In genomic region chr9:447230-448025, GRCh38 we compare ENCODE assay signal across 8 cellular contexts. TPM values are rescaled to one million over a fixed set of nuclear protein-coding genes. Genes with fewer than 3 reads are reported as not detected.
DNase-seq lines count a peak whose midpoint lies in the region; ATAC-seq and TF ChIP-seq lines count a peak whose summit lies in the region.

No MANE protein-coding gene starts in this region.

- H3K9me2 ChIP-seq in Loucy (replicated peaks; ENCODE audit: low read depth, low read length), result no peaks in the 10 kb centered on the region

- no peaks in the 10 kb centered on the region for H3K79me2 ChIP-seq in Loucy (ENCODE audit: insufficient read depth, low read length)

- POLR2A ChIA-PET in A673 (lab: Charles Lee; ENCODE audit: low non-redundant PET), result no interaction called here

- H3K4me1 ChIP-seq in Loucy (ENCODE audit: insufficient read depth, low read length, poor library complexity, severe bottlenecking) (peaks cover 4% of the 10 kb centered on the region), mucosa of descending colon (ENCODE audit: low read depth) (no peaks in the 10 kb centered on the region), SJCRH30 (0 out of 2 replicates have a peak, but pooled peaks cover 2% of the 10 kb centered on the region), A673 (ENCODE audit: insufficient read depth, low read length, poor library complexity, severe bottlenecking) (no peaks in the 10 kb centered on the region)

- TF ChIP-seq CTCF in Loucy (conservative IDR thresholded peaks at IDR 0.05; ENCODE audit: low read length), result no peak
- no peak for TF ChIP-seq CTCF in mucosa of descending colon (IDR thresholded peaks at IDR 0.05)
- TF ChIP-seq CTCF in A673 (conservative IDR thresholded peaks at IDR 0.05; ENCODE audit: low read depth, low read length), result no peak

- H3K36me3 ChIP-seq in Loucy (ENCODE audit: insufficient read depth, low read length), result peaks cover 72% of the 10 kb centered on the region
- H3K36me3 ChIP-seq in mucosa of descending colon (ENCODE audit: low read depth), result no peaks in the 10 kb centered on the region
- H3K36me3 ChIP-seq in SJCRH30, result no peaks in the 10 kb centered on the region
- H3K36me3 ChIP-seq in A673 (ENCODE audit: insufficient read depth, low read length, poor library complexity, severe bottlenecking), result no peaks in the 10 kb centered on the region

- no peak overlapping the region for H3K4me3 Mint-ChIP-seq in activated T-cell treated with anti-CD3 and anti-CD28 coated beads, Interleukin-2, amount 50 U/mL, for 4 hours

- peak; percentile 99 for ATAC-seq in activated T-cell treated with anti-CD3 and anti-CD28 coated beads, Interleukin-2, amount 50 U/mL, for 4 hours
- peak; percentile 99 for ATAC-seq in mucosa of descending colon
- no peak for ATAC-seq in GM21390 (IDR thresholded peaks at IDR 0.05; ENCODE audit: unreplicated experiment)

- no peak overlapping the region for H3K27ac ChIP-seq in SJCRH30
- H3K27ac ChIP-seq in A673 (ENCODE audit: low read depth, low read length, poor library complexity, severe bottlenecking), result no peak overlapping the region

- H3K9me3 Mint-ChIP-seq in activated T-cell treated with anti-CD3 and anti-CD28 coated beads, Interleukin-2, amount 50 U/mL, for 4 hours, result no peaks in the 10 kb centered on the region

- no peaks in the 10 kb centered on the region for H3K27me3 Mint-ChIP-seq in activated T-cell treated with anti-CD3 and anti-CD28 coated beads, Interleukin-2, amount 50 U/mL, for 4 hours (ENCODE audit: low read depth)

- H3K9me3 ChIP-seq in Loucy (ENCODE audit: insufficient read depth, low read depth, low read length) (no peaks in the 10 kb centered on the region), mucosa of descending colon (no peaks in the 10 kb centered on the region), SJCRH30 (replicated peaks) (no peaks in the 10 kb centered on the region), A673 (ENCODE audit: low read depth, low read length, poor library complexity, severe bottlenecking) (no peaks in the 10 kb centered on the region)

- CTCF ChIA-PET in A673 (lab: Charles Lee), result no interaction called here

- no peak overlapping the region for H2AFZ ChIP-seq in Loucy (ENCODE audit: low read length)

- BruUV-seq in A673 (replicated peaks; lab: Mats Ljungman, UMichigan), result no TSS peak

- H3K27me3 ChIP-seq in Loucy (ENCODE audit: insufficient read depth, low read length, poor library complexity, severe bottlenecking) (no peaks in the 10 kb centered on the region), SJCRH30 (no peaks in the 10 kb centered on the region), A673 (replicated peaks; ENCODE audit: insufficient read depth, low read depth, low read length, poor library complexity) (peaks cover 12% of the 10 kb centered on the region)

- H3K4me1 Mint-ChIP-seq in activated T-cell treated with anti-CD3 and anti-CD28 coated beads, Interleukin-2, amount 50 U/mL, for 4 hours (ENCODE audit: low read depth), result peaks cover 21% of the 10 kb centered on the region

- peaks cover 51% of the 10 kb centered on the region for H3K36me3 Mint-ChIP-seq in activated T-cell treated with anti-CD3 and anti-CD28 coated beads, Interleukin-2, amount 50 U/mL, for 4 hours (ENCODE audit: insufficient read depth)

- intact Hi-C loops in mucosa of descending colon (cut with DNase I, micrococcal nuclease) (no loop called here), A673 (cut with micrococcal nuclease; ENCODE audit: unreplicated experiment) (no loop called here)

- H3F3A ChIP-seq in Loucy (ENCODE audit: low read depth), result no peaks in the 10 kb centered on the region

- no peak overlapping the region for H3K4me3 ChIP-seq in Loucy (ENCODE audit: low read length, poor library complexity, severe bottlenecking)
- H3K4me3 ChIP-seq in mucosa of descending colon, result no peak overlapping the region
- H3K4me3 ChIP-seq in SJCRH30, result no peak overlapping the region
- no peak overlapping the region for H3K4me3 ChIP-seq in A673 (ENCODE audit: low read depth, low read length, poor library complexity, severe bottlenecking)

- no peak overlapping the region for H3K9ac ChIP-seq in Loucy (ENCODE audit: low read depth, low read length, poor library complexity, severe bottlenecking)

- H4K20me1 ChIP-seq in Loucy (ENCODE audit: insufficient read depth, low read length, poor library complexity, severe bottlenecking), result no peaks in the 10 kb centered on the region

- DNase-seq in Daoy (ENCODE audit: low read depth) (peak; percentile 91), mucosa of descending colon (peak in 1 of 3 donors; percentile 34), mucosa of gallbladder (ENCODE audit: low spot score) (no peak), SJCRH30 (no peak), A673 (ENCODE audit: low spot score) (no peak)
- peak; percentile 57 for DNase-seq in activated T-cell treated with anti-CD3 and anti-CD28 coated beads, Interleukin-2, amount 50 U/mL, for 4 hours

- H3K4me2 ChIP-seq in Loucy (ENCODE audit: low read depth, low read length, poor library complexity, severe bottlenecking), result peak overlapping the region; percentile 7

RNA-seq across cellular contexts. Expression of gene KANK1, which starts 57.1 kb away (rescaled TPM):
- total RNA-seq in Daoy (2014; rRNA removed; shearing (Covaris generic)), result 33.4 and 35.7 TPM in 2 replicates
- total RNA-seq in activated T-cell treated with anti-CD3 and anti-CD28 coated beads, Interleukin-2, amount 50 U/mL, for 4 hours, result 1 to 10 TPM in 2 of 3 donors, under 1 TPM in 1; 0.87 to 9.3 (median 3.6) TPM
- total RNA-seq in mucosa of descending colon (10 to 100 TPM; 23.1 to 65.3 (median 26.5) TPM), mucosa of gallbladder (80.6 TPM), A673 (2021) (4.0 and 4.9 TPM in 2 replicates)
- 12.0 and 13.1 TPM in 2 replicates for total RNA-seq in SJCRH30 (2014; rRNA removed; shearing (Covaris generic))

Comparison
In these comparisons a context has a peak if more than half of its experiments do, and no peak if none do; other contexts are left out.
1. DNase-seq: peak in Daoy (single experiment) and activated T-cell treated with anti-CD3 and anti-CD28 coated beads, Interleukin-2, amount 50 U/mL, for 4 hours (single experiment); none in mucosa of gallbladder (single experiment), SJCRH30 (0 of 2) and A673 (single experiment).